In genomic region chr15:63913786-63914185, GRCh38 we compare ENCODE assay signal across 2 cellular contexts.
A peak's percentile ranks its signal among the peaks of the same experiment; 100 is the strongest.
TF ChIP-seq lines count a peak whose summit lies in the region.

No MANE protein-coding gene starts in this region.

TF ChIP-seq in HEK293, 187 proteins besides CTCF, POLR2A, EP300 and RAD21 (continued from another document):
- TF ChIP-seq ZNF26 (tag by site-specific recombination; IDR thresholded peaks at IDR 0.05) (no peak), ZNF707 (tag by site-specific recombination; IDR thresholded peaks at IDR 0.05) (0 out of 2 replicates have a peak, but pooled peaks have one; percentile 20), ZNF121 (tag by site-specific recombination; IDR thresholded peaks at IDR 0.05) (no peak)
TF ChIP-seq in HEK293: peak in this region for 1.

TF ChIP-seq in K562, 482 proteins besides CTCF, POLR2A, EP300 and RAD21 (continued from another document):
- TF ChIP-seq MNT (conservative IDR thresholded peaks at IDR 0.05) = no peak
